ENCODE assay signal across 1 cellular context in genomic region chr6:111105578-111105977, GRCh38.
A peak's percentile ranks its signal among the peaks of the same experiment; 100 is the strongest.
TF ChIP-seq lines count a peak whose summit lies in the region.

No MANE protein-coding gene starts in this region.

TF ChIP-seq in HepG2, 621 proteins besides CTCF, POLR2A, EP300 and RAD21 (continued from another document and continues in another):
- peak; percentile 79; the same call in 1 of the 2 replicates for TF ChIP-seq RERE (CRISPR knock-in tag; IDR thresholded peaks at IDR 0.05; ENCODE audit: low read depth)
- no peak for TF ChIP-seq NFRKB (IDR thresholded peaks at IDR 0.05)
- TF ChIP-seq HCFC1 (IDR thresholded peaks at IDR 0.05; ENCODE audit: low read depth, low read length), result no peak
- no peak for TF ChIP-seq REXO4 (CRISPR knock-in tag; IDR thresholded peaks at IDR 0.05; ENCODE audit: borderline replicate concordance)
- peak; percentile 100 for TF ChIP-seq BHLHE40 (IDR thresholded peaks at IDR 0.05; ENCODE audit: low read length)
- TF ChIP-seq AHR (CRISPR knock-in tag; IDR thresholded peaks at IDR 0.05), result peak; percentile 89; the same call in 1 of the 2 replicates
- peak; percentile 83 for TF ChIP-seq XRCC5 (optimal IDR thresholded peaks at IDR 0.05; ENCODE audit: low read length)
- no peak for TF ChIP-seq ZNF790 (CRISPR knock-in tag; IDR thresholded peaks at IDR 0.05; ENCODE audit: borderline replicate concordance)
- TF ChIP-seq ZNF724P (CRISPR knock-in tag; IDR thresholded peaks at IDR 0.05; ENCODE audit: borderline replicate concordance), result no peak
- TF ChIP-seq E2F1 (CRISPR knock-in tag; IDR thresholded peaks at IDR 0.05), result no peak
- TF ChIP-seq RFX3 (CRISPR knock-in tag; IDR thresholded peaks at IDR 0.05), result no peak
- TF ChIP-seq FOXK2 (IDR thresholded peaks at IDR 0.05), result peak; percentile 68
- TF ChIP-seq PATZ1 (CRISPR knock-in tag; IDR thresholded peaks at IDR 0.05), result peak; percentile 60
- no peak for TF ChIP-seq ZNF768 (CRISPR knock-in tag; IDR thresholded peaks at IDR 0.05)
- TF ChIP-seq ZNF605 (CRISPR knock-in tag; IDR thresholded peaks at IDR 0.05), result 0 out of 2 replicates have a peak, but pooled peaks have one; percentile 45
- TF ChIP-seq LBX2 (CRISPR knock-in tag; IDR thresholded peaks at IDR 0.05; ENCODE audit: borderline replicate concordance), result no peak
- TF ChIP-seq ZNF414 (CRISPR knock-in tag; IDR thresholded peaks at IDR 0.05), result 0 out of 2 replicates have a peak, but pooled peaks have one; percentile 64
- no peak for TF ChIP-seq ELF4 (CRISPR knock-in tag; IDR thresholded peaks at IDR 0.05; ENCODE audit: borderline replicate concordance)
- no peak for TF ChIP-seq MAFK (conservative IDR thresholded peaks at IDR 0.05 in 1 of 2, IDR thresholded peaks at IDR 0.05 in 1 of 2; ENCODE audit: low read length in 2 of 2)
- 0 out of 2 replicates have a peak, but pooled peaks have one; percentile 76 for TF ChIP-seq STAT5B (CRISPR knock-in tag; IDR thresholded peaks at IDR 0.05)
- peak; percentile 98 for TF ChIP-seq ZNF292 (CRISPR knock-in tag; IDR thresholded peaks at IDR 0.05; ENCODE audit: borderline replicate concordance, low read depth)
- TF ChIP-seq ZNF597 (CRISPR knock-in tag; IDR thresholded peaks at IDR 0.05), result no peak
- no peak for TF ChIP-seq HOXA7 (CRISPR knock-in tag; IDR thresholded peaks at IDR 0.05)
- peak; percentile 85 for TF ChIP-seq TGIF2 (CRISPR knock-in tag; IDR thresholded peaks at IDR 0.05)
- 0 out of 2 replicates have a peak, but pooled peaks have one; percentile 60 for TF ChIP-seq ZNF337 (CRISPR knock-in tag; IDR thresholded peaks at IDR 0.05; ENCODE audit: borderline replicate concordance, low read depth)
- no peak for TF ChIP-seq ZNF773 (CRISPR knock-in tag; IDR thresholded peaks at IDR 0.05; ENCODE audit: borderline replicate concordance)
- TF ChIP-seq CBX1 (IDR thresholded peaks at IDR 0.05; ENCODE audit: low read depth), result no peak
- peak; percentile 82 for TF ChIP-seq NR2F6 (IDR thresholded peaks at IDR 0.05)
- peak; percentile 90 for TF ChIP-seq NR2F6 (CRISPR knock-in tag; IDR thresholded peaks at IDR 0.05)
- TF ChIP-seq HOXA9 (CRISPR knock-in tag; IDR thresholded peaks at IDR 0.05; ENCODE audit: borderline replicate concordance), result no peak
- no peak for TF ChIP-seq POLR2AphosphoS2 (IDR thresholded peaks at IDR 0.05; ENCODE audit: low read depth, low read length)
- peak; percentile 73; the same call in 1 of the 2 replicates for TF ChIP-seq SSRP1 (CRISPR knock-in tag; IDR thresholded peaks at IDR 0.05)
- peak; percentile 100 for TF ChIP-seq ZBTB43 (CRISPR knock-in tag; conservative IDR thresholded peaks at IDR 0.05)
- TF ChIP-seq ZFP91 (CRISPR knock-in tag; IDR thresholded peaks at IDR 0.05; ENCODE audit: borderline replicate concordance), result peak; percentile 64
- TF ChIP-seq NCOR1 (IDR thresholded peaks at IDR 0.05; ENCODE audit: borderline replicate concordance, low read length), result peak; percentile 76
- TF ChIP-seq ZNF574 (CRISPR knock-in tag; IDR thresholded peaks at IDR 0.05), result peak; percentile 80
- TF ChIP-seq POLR2AphosphoS5 (IDR thresholded peaks at IDR 0.05; ENCODE audit: low read depth, low read length), result no peak
- TF ChIP-seq SP4 (CRISPR knock-in tag; IDR thresholded peaks at IDR 0.05), result peak; percentile 63; the same call in 1 of the 2 replicates
- TF ChIP-seq MLXIP (CRISPR knock-in tag; IDR thresholded peaks at IDR 0.05; ENCODE audit: borderline replicate concordance), result no peak
- no peak for TF ChIP-seq ZNF674 (CRISPR knock-in tag; IDR thresholded peaks at IDR 0.05; ENCODE audit: low read depth)
- TF ChIP-seq HNF4G (IDR thresholded peaks at IDR 0.05; ENCODE audit: borderline replicate concordance, low read depth, low read length), result peak; percentile 56; the same call in 1 of the 2 replicates
- peak; percentile 51; the same call in 1 of the 2 replicates for TF ChIP-seq HNF4G (CRISPR knock-in tag; IDR thresholded peaks at IDR 0.05; ENCODE audit: borderline replicate concordance, low read depth)
- TF ChIP-seq CENPT (CRISPR knock-in tag; IDR thresholded peaks at IDR 0.05; ENCODE audit: low read depth), result no peak
